In the genomic region with DNA sequence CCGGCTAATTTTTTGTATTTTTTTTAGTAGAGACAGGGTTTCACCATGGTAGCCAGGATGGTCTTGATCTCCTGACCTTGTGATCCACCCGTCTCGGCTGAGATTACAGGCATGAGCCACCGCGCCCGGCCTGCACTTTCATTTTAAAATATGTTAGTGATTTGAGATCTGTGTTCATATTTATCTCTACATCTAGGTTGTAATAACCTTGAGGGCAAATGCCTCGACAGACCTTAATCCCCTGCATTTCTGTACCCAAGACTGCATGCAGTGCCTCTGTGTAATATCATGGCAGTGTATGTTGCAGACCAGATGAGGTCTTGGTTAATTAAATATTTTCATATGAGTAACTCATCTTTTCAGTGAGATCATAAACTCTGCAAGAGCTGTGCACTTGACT, we compare ENCODE assay signal across 29 cellular contexts.
"Had no signal": no experiment of that assay in that cellular context is flagged by ENCODE, and none has a peak within 500 bp of the region (broad histone marks: within the 10 kb centered on the region; RNA-seq: fewer than 3 reads in every experiment).

No MANE protein-coding gene starts in this region.

- H3K4me2 ChIP-seq: neural progenitor cell had no signal

- H3K4me1 Mint-ChIP-seq: naive thymus-derived CD4-positive, alpha-beta T cell; stimulated activated effector memory CD8-positive, alpha-beta T cell treated with anti-CD3 and anti-CD28 coated beads, Interleukin-12 subunit alpha, Interleukin-12 subunit beta, amount 100 ng/mL, for 72 hours had no signal

- H3K9ac ChIP-seq: neural progenitor cell, parathyroid adenoma had no signal

- ATAC-seq: esophagus mucosa; foreskin keratinocyte; left cardiac atrium; left lung; lower lobe of right lung; mucosa of descending colon; naive thymus-derived CD4-positive, alpha-beta T cell; sciatic nerve; stimulated activated effector memory CD8-positive, alpha-beta T cell treated with anti-CD3 and anti-CD28 coated beads, Interleukin-12 subunit alpha, Interleukin-12 subunit beta, amount 100 ng/mL, for 72 hours had no signal

- FAIRE-seq: islet of Langerhans, urothelium cell line had no signal

- H3K27ac Mint-ChIP-seq: dendritic cell treated with granulocyte-macrophage colony-stimulating factor and Interleukin-4, amounts not matched to agents 40 ng/mL and 50 ng/mL, for 4 days; endodermal cell; naive thymus-derived CD4-positive, alpha-beta T cell; neural progenitor cell; progenitor cell of endocrine pancreas; stimulated activated effector memory CD8-positive, alpha-beta T cell treated with anti-CD3 and anti-CD28 coated beads, Interleukin-12 subunit alpha, Interleukin-12 subunit beta, amount 100 ng/mL, for 72 hours had no signal

- H2AFZ ChIP-seq: neural progenitor cell, parathyroid adenoma had no signal

- H3K79me2 ChIP-seq: parathyroid adenoma had no signal

- DNase-seq: colonic mucosa; effector CD8-positive, alpha-beta T cell; endodermal cell; foreskin keratinocyte; glutamatergic neuron; heart right ventricle; hippocampal formation; left cardiac atrium; left lung; lower lobe of right lung; mucosa of descending colon; naive thymus-derived CD4-positive, alpha-beta T cell; stimulated activated CD4-positive, alpha-beta T cell treated with anti-CD3 and anti-CD28 coated beads, Interleukin-2, amount 100 ng/mL, for 24 hours; stimulated activated CD4-positive, alpha-beta T cell treated with anti-CD3 and anti-CD28 coated beads, Interleukin-4, amount 100 ng/mL, for 24 hours; stimulated activated naive CD4-positive, alpha-beta T cell treated with Interleukin-2 at 50 U/mL for 16 hours; substantia nigra; testis; tibial artery; upper lobe of left lung had no signal

- H3K4me1 ChIP-seq: colonic mucosa, left lung, parathyroid adenoma, upper lobe of left lung had no signal

- H3K36me3 Mint-ChIP-seq: naive thymus-derived CD4-positive, alpha-beta T cell; neural progenitor cell; stimulated activated effector memory CD8-positive, alpha-beta T cell treated with anti-CD3 and anti-CD28 coated beads, Interleukin-12 subunit alpha, Interleukin-12 subunit beta, amount 100 ng/mL, for 72 hours had no signal

- H3K4me3 ChIP-seq: colonic mucosa, left lung, lower lobe of right lung, mucosa of descending colon, neural progenitor cell, testis, tibial artery, upper lobe of left lung had no signal

- H3K36me3 ChIP-seq: colonic mucosa, heart right ventricle, left lung, lower lobe of right lung, neural progenitor cell, tibial artery, upper lobe of left lung had no signal

- H3K9me3 Mint-ChIP-seq: dendritic cell treated with granulocyte-macrophage colony-stimulating factor and Interleukin-4, amounts not matched to agents 40 ng/mL and 50 ng/mL, for 4 days; nephron; stimulated activated effector memory CD8-positive, alpha-beta T cell treated with anti-CD3 and anti-CD28 coated beads, Interleukin-12 subunit alpha, Interleukin-12 subunit beta, amount 100 ng/mL, for 72 hours had no signal

- H3K27ac ChIP-seq: colonic mucosa, foreskin keratinocyte, left lung, lower lobe of right lung, neural progenitor cell, parathyroid adenoma, testis, tibial artery, upper lobe of left lung had no signal

- H3K27me3 Mint-ChIP-seq: dendritic cell treated with granulocyte-macrophage colony-stimulating factor and Interleukin-4, amounts not matched to agents 40 ng/mL and 50 ng/mL, for 4 days; naive thymus-derived CD4-positive, alpha-beta T cell; progenitor cell of endocrine pancreas had no signal

- H3K4me3 Mint-ChIP-seq: dendritic cell treated with granulocyte-macrophage colony-stimulating factor and Interleukin-4, amounts not matched to agents 40 ng/mL and 50 ng/mL, for 4 days; endodermal cell; naive thymus-derived CD4-positive, alpha-beta T cell; nephron; neural progenitor cell; stimulated activated effector memory CD8-positive, alpha-beta T cell treated with anti-CD3 and anti-CD28 coated beads, Interleukin-12 subunit alpha, Interleukin-12 subunit beta, amount 100 ng/mL, for 72 hours had no signal

- H3K9me3 ChIP-seq: colonic mucosa, heart right ventricle, lower lobe of right lung, testis, tibial artery, upper lobe of left lung had no signal

- H3K27me3 ChIP-seq: colonic mucosa, foreskin keratinocyte, heart right ventricle, left lung, neural progenitor cell, testis, tibial artery, upper lobe of left lung had no signal
